Comparison of ENCODE assay signal across 8 cellular contexts in the genomic region with DNA sequence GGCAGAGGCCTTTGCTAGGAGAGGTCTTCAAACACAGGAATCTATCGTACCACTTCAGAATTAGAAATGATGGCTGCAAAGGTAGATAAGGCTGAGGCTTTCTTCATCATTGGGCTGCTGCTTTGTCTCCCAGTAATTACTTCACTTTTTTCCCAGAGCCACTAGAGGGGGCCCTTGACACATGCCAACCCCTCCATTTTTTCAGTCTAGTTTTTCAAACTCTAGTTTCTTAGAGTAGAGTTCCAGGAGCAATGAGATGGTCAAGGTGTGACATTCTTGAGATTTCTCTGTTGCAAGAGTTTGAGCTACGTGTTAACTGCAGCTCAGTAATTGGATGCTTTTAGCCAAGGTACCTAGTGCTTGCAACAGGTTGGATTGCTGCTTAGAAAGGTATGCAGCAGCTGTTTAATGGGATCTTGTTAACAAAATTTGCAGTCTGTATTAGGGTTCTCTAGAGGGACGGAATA. TPM values are rescaled to one million over a fixed set of nuclear protein-coding genes. Genes with fewer than 3 reads are reported as not detected.
DNase-seq lines count a peak whose midpoint lies in the region; ATAC-seq, FAIRE-seq and TF ChIP-seq lines count a peak whose summit lies in the region.

No MANE protein-coding gene starts in this region.

- H3K27me3 ChIP-seq in bronchial epithelial cell (ENCODE audit: control insufficient read depth, insufficient read depth, low read length) = peaks cover 14% of the 10 kb centered on the region

- peak; percentile 94 for TF ChIP-seq CTCF in AG10803 (conservative IDR thresholded peaks at IDR 0.05; ENCODE audit: low read length)
- TF ChIP-seq CTCF in bronchial epithelial cell (IDR thresholded peaks at IDR 0.05; ENCODE audit: insufficient read depth, low read length, severe bottlenecking) = peak; percentile 87

- DNase-seq in AG10803 (ENCODE audit: low read depth) (peak; percentile 44), NCI-H1436 (lab: John Stamatoyannopoulos, UW) (peak; percentile 79), T-helper 2 cell (peak in 3 of 5 experiments; percentile 19 to 66 (median 26)), bronchial epithelial cell (ENCODE audit: low read depth) (peak; percentile 63)
- DNase-seq in stimulated activated CD4-positive, alpha-beta T cell treated with anti-CD3 and anti-CD28 coated beads, Interleukin-2, amount 100 ng/mL, for 4 hours (ENCODE audit: low read depth) = peak; percentile 38

- FAIRE-seq in bronchial epithelial cell (lab: Jason Lieb, UNC) = no peak
- peak; percentile 81 for FAIRE-seq in islet of Langerhans (lab: Jason Lieb, UNC)

- H3K4me3 ChIP-seq in AG10803 (ENCODE audit: low read length) (no peak overlapping the region), bronchial epithelial cell (ENCODE audit: low read depth, low read length) (no peak overlapping the region)

- ATAC-seq in GM18867 (IDR thresholded peaks at IDR 0.05; ENCODE audit: unreplicated experiment) = peak; percentile 29
- no peak for ATAC-seq in HG02938 (IDR thresholded peaks at IDR 0.05; ENCODE audit: unreplicated experiment)

- no peaks in the 10 kb centered on the region for H3K36me3 ChIP-seq in bronchial epithelial cell (ENCODE audit: control insufficient read depth, insufficient read depth, low read length)

RNA-seq across cellular contexts. Expression of gene RBM20, which starts 33.8 kb away (rescaled TPM):
- 1.8 TPM in 1 of 2 replicates, not detected in the other for total RNA-seq in bronchial epithelial cell

RNA-seq across cellular contexts. Expression of gene SMC3, which starts 42.8 kb away (rescaled TPM):
- total RNA-seq in bronchial epithelial cell = 16.5 and 19.5 TPM in 2 replicates

Comparison
In these comparisons a context has a peak if more than half of its experiments do, and no peak if none do; other contexts are left out.
1. DNase-seq: peak in every context shown above with its lines; median percentile 79 in NCI-H1436; 63 in bronchial epithelial cell; 44 in AG10803; 38 in stimulated activated CD4-positive, alpha-beta T cell treated with anti-CD3 and anti-CD28 coated beads, Interleukin-2, amount 100 ng/mL, for 4 hours; 26 in T-helper 2 cell.